Comparison of ENCODE assay signal across 1 cellular context in genomic region chr1:51877434-51878306, GRCh38.
TF ChIP-seq lines count a peak whose summit lies in the region.

No MANE protein-coding gene starts in this region.

TF ChIP-seq in A549, 52 proteins besides CTCF, POLR2A, EP300 and RAD21 (continued from another document):
- no peak for TF ChIP-seq HES2 (IDR thresholded peaks at IDR 0.05)
- no peak for TF ChIP-seq KDM5A (IDR thresholded peaks at IDR 0.05)
- no peak for TF ChIP-seq JUNB (IDR thresholded peaks at IDR 0.05)
- no peak for TF ChIP-seq ESRRA (IDR thresholded peaks at IDR 0.05; ENCODE audit: borderline replicate concordance, low read length)
- TF ChIP-seq USF2 (IDR thresholded peaks at IDR 0.05), result no peak
- TF ChIP-seq CBX8 (IDR thresholded peaks at IDR 0.05), result no peak
- TF ChIP-seq MAFK (IDR thresholded peaks at IDR 0.05; ENCODE audit: partially characterized antibody), result no peak
- no peak for TF ChIP-seq HMGXB4 (CRISPR knock-in tag; IDR thresholded peaks at IDR 0.05; ENCODE audit: borderline replicate concordance)
- no peak for TF ChIP-seq ELK1 (IDR thresholded peaks at IDR 0.05; ENCODE audit: low read depth, low read length)
- TF ChIP-seq E2F6 (IDR thresholded peaks at IDR 0.05; ENCODE audit: borderline replicate concordance, low read depth), result no peak
- no peak for TF ChIP-seq ZFP36 (IDR thresholded peaks at IDR 0.05; ENCODE audit: borderline replicate concordance, partially characterized antibody)
- TF ChIP-seq SREBF2 (IDR thresholded peaks at IDR 0.05), result no peak
- TF ChIP-seq FOXS1 (CRISPR knock-in tag; IDR thresholded peaks at IDR 0.05), result no peak
- no peak for TF ChIP-seq TP53 (CRISPR knock-in tag; IDR thresholded peaks at IDR 0.05)
- no peak for TF ChIP-seq FOSL2 (IDR thresholded peaks at IDR 0.05)
- no peak for TF ChIP-seq FOSL2 (CRISPR knock-in tag; IDR thresholded peaks at IDR 0.05)
TF ChIP-seq in A549: peak in this region for 0.
